Comparison of ENCODE assay signal across 8 cellular contexts in the genomic region with DNA sequence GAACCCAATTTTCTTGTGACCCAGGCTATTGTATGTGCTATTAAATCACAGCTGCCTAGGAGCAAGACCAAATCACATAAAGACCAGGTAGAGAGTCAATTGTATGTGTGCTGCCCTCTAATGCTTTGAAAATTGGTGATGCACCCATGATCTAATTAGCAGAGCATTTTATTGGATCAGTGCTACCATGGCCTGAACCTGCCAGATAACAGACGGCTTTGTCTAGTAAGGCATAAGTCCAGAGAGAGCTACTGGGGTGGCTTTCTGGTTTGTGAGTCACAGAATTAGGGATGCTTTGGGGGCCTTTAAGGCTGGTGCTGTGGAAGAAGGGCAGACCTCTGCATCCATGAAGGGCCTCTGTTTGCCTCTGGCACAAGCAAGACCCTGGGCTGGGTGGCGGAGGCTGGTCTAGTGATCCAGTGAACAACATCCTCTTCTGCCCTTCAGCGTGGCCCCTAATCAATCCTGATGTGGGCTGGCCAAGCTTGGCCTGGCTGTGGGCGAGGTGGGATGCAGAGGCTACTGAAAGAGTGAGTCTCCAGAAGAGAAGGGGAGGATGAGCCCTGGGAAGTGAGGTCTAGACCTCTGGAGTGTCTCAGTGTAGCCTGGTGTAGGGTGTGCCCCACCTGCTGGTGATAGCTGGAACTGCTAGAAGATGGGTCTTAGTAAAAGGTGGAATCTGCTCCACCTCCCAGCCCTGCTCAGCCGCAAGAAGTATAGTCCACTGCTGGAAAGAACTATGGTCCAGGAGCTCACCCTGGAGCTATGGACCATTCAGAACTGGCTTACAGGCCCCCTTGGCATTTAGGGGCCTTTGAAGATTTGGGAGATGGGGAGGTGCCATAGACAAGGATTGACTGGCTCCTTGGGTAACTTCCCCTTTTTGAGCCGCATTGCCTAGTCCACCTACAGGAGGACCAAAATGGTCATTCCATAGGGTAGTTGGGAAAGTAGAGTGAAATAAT. TPM values are rescaled to one million over a fixed set of nuclear protein-coding genes. Genes with fewer than 3 reads are reported as not detected.
A peak's percentile ranks its signal among the peaks of the same experiment; 100 is the strongest.
DNase-seq lines count a peak whose midpoint lies in the region; ATAC-seq and TF ChIP-seq lines count a peak whose summit lies in the region.

No MANE protein-coding gene starts in this region.

- TF ChIP-seq CTCF in GM23338 (conservative IDR thresholded peaks at IDR 0.05; ENCODE audit: low read depth in 2 of 2) (peak; percentile 73 to 95), kidney epithelial cell (IDR thresholded peaks at IDR 0.05; ENCODE audit: insufficient read depth, low read length, poor library complexity, severe bottlenecking) (peak; percentile 95)

- ATAC-seq in GM23338 (peak; percentile 87), HG03280 (IDR thresholded peaks at IDR 0.05; ENCODE audit: unreplicated experiment) (no peak)

- no peaks in the 10 kb centered on the region for H3K9me2 ChIP-seq in GM23338 (ENCODE audit: insufficient read depth)

- H3K36me3 ChIP-seq in GM23338 (ENCODE audit: insufficient read depth) (no peaks in the 10 kb centered on the region), kidney epithelial cell (ENCODE audit: control insufficient read depth, insufficient read depth, low read length) (no peaks in the 10 kb centered on the region)

- H3K4me3 ChIP-seq in GM23338 (no peak overlapping the region), kidney epithelial cell (ENCODE audit: low read depth, low read length) (no peak overlapping the region)

- H4K20me1 ChIP-seq in GM23338 (replicated peaks; ENCODE audit: insufficient read depth): no peaks in the 10 kb centered on the region

- peaks cover 9% of the 10 kb centered on the region for H3K27me3 Mint-ChIP-seq in GM23338 (ENCODE audit: insufficient read depth, low read depth, poor library complexity)

- H3K36me3 Mint-ChIP-seq in GM23338 (ENCODE audit: low read depth): no peaks in the 10 kb centered on the region; the same call in 2 of the 3 replicates

- DNase-seq in AG08396 (ENCODE audit: low spot score) (peak; percentile 88), GM23338 (ENCODE audit: low spot score) (peak; percentile 89), NCI-H226 (peak; percentile 28), kidney epithelial cell (ENCODE audit: low read depth) (peak; percentile 32)
- peak; percentile 46 for DNase-seq in activated CD4-positive, CD25-positive, alpha-beta regulatory T cell treated with anti-CD3 and anti-CD28 coated beads, Interleukin-2, amount 50 U/mL, for 16 hours (ENCODE audit: low read depth, low spot score)
- peak; percentile 48 for DNase-seq in central memory CD4-positive, alpha-beta T cell
- DNase-seq in stimulated activated CD4-positive, alpha-beta T cell treated with anti-CD3 and anti-CD28 coated beads, Interleukin-1b, Interleukin-23, amount 100 ng/mL, for 48 hours: peak; percentile 71

- no peaks in the 10 kb centered on the region for H3K79me2 ChIP-seq in GM23338 (replicated peaks; ENCODE audit: insufficient read depth)

- H3K27me3 ChIP-seq in GM23338 (ENCODE audit: insufficient read depth): no peaks in the 10 kb centered on the region
- no peaks in the 10 kb centered on the region for H3K27me3 ChIP-seq in kidney epithelial cell (ENCODE audit: control insufficient read depth, insufficient read depth, low read length)

- no peak overlapping the region for H3K27ac Mint-ChIP-seq in GM23338

- H2AFZ ChIP-seq in GM23338: no peak overlapping the region

- H3K4me1 Mint-ChIP-seq in GM23338: peaks cover 6% of the 10 kb centered on the region

- H3K4me3 Mint-ChIP-seq in GM23338: no peak overlapping the region

- no peaks in the 10 kb centered on the region for H3F3A ChIP-seq in GM23338 (replicated peaks; ENCODE audit: low read depth)

- no peaks in the 10 kb centered on the region; the same call in 2 of the 3 replicates for H3K9me3 Mint-ChIP-seq in GM23338

- no peaks in the 10 kb centered on the region for H3K4me1 ChIP-seq in GM23338 (ENCODE audit: insufficient read depth)

- no peak overlapping the region for H3K27ac ChIP-seq in GM23338 (ENCODE audit: low read depth)

- H3K4me2 ChIP-seq in GM23338: no peak overlapping the region

TF ChIP-seq in GM23338, 12 proteins besides CTCF, POLR2A, EP300 and RAD21:
- TF ChIP-seq POLR2AphosphoS5 (IDR thresholded peaks at IDR 0.05; ENCODE audit: low read depth) (no peak), ZNF331 (CRISPR knock-in tag; IDR thresholded peaks at IDR 0.05; ENCODE audit: low read depth) (no peak), STAT1 (IDR thresholded peaks at IDR 0.05; ENCODE audit: unreplicated experiment) (no peak)
- TF ChIP-seq, protein P1, sequence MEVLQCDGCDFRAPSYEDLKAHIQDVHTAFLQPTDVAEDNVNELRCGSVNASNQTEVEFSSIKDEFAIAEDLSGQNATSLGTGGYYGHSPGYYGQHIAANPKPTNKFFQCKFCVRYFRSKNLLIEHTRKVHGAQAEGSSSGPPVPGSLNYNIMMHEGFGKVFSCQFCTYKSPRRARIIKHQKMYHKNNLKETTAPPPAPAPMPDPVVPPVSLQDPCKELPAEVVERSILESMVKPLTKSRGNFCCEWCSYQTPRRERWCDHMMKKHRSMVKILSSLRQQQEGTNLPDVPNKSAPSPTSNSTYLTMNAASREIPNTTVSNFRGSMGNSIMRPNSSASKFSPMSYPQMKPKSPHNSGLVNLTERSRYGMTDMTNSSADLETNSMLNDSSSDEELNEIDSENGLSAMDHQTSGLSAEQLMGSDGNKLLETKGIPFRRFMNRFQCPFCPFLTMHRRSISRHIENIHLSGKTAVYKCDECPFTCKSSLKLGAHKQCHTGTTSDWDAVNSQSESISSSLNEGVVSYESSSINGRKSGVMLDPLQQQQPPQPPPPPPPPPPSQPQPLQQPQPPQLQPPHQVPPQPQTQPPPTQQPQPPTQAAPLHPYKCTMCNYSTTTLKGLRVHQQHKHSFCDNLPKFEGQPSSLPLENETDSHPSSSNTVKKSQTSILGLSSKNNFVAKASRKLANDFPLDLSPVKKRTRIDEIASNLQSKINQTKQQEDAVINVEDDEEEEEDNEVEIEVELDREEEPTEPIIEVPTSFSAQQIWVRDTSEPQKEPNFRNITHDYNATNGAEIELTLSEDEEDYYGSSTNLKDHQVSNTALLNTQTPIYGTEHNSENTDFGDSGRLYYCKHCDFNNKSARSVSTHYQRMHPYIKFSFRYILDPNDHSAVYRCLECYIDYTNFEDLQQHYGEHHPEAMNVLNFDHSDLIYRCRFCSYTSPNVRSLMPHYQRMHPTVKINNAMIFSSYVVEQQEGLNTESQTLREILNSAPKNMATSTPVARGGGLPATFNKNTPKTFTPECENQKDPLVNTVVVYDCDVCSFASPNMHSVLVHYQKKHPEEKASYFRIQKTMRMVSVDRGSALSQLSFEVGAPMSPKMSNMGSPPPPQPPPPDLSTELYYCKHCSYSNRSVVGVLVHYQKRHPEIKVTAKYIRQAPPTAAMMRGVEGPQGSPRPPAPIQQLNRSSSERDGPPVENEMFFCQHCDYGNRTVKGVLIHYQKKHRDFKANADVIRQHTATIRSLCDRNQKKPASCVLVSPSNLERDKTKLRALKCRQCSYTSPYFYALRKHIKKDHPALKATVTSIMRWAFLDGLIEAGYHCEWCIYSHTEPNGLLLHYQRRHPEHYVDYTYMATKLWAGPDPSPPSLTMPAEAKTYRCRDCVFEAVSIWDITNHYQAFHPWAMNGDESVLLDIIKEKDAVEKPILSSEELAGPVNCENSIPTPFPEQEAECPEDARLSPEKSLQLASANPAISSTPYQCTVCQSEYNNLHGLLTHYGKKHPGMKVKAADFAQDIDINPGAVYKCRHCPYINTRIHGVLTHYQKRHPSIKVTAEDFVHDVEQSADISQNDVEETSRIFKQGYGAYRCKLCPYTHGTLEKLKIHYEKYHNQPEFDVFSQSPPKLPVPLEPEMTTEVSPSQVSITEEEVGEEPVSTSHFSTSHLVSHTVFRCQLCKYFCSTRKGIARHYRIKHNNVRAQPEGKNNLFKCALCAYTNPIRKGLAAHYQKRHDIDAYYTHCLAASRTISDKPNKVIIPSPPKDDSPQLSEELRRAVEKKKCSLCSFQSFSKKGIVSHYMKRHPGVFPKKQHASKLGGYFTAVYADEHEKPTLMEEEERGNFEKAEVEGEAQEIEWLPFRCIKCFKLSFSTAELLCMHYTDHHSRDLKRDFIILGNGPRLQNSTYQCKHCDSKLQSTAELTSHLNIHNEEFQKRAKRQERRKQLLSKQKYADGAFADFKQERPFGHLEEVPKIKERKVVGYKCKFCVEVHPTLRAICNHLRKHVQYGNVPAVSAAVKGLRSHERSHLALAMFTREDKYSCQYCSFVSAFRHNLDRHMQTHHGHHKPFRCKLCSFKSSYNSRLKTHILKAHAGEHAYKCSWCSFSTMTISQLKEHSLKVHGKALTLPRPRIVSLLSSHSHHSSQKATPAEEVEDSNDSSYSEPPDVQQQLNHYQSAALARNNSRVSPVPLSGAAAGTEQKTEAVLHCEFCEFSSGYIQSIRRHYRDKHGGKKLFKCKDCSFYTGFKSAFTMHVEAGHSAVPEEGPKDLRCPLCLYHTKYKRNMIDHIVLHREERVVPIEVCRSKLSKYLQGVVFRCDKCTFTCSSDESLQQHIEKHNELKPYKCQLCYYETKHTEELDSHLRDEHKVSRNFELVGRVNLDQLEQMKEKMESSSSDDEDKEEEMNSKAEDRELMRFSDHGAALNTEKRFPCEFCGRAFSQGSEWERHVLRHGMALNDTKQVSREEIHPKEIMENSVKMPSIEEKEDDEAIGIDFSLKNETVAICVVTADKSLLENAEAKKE (CRISPR knock-in tag; IDR thresholded peaks at IDR 0.05): no peak

RNA-seq across cellular contexts. Expression of a gene that starts 36.7 kb away (rescaled TPM):
- 26.9 and 32.6 TPM in 2 replicates for total RNA-seq in GM23338 (2014; rRNA removed; shearing (Covaris generic))
- polyA plus RNA-seq in GM23338 (2016; fragmentation: Nextera tagmentation; extraction: Ambion mirVana): 14.6 and 15.8 TPM in 2 replicates
- 30.1 and 32.9 TPM in 2 replicates for total RNA-seq in kidney epithelial cell

RNA-seq across cellular contexts. Expression of a gene that starts 45.0 kb away (rescaled TPM):
- 33.1 and 48.7 TPM in 2 replicates for total RNA-seq in GM23338 (2014; rRNA removed; shearing (Covaris generic))
- polyA plus RNA-seq in GM23338 (2016; fragmentation: Nextera tagmentation; extraction: Ambion mirVana): 24.1 and 29.9 TPM in 2 replicates
- total RNA-seq in kidney epithelial cell: 25.0 and 28.0 TPM in 2 replicates

Comparison
In these comparisons a context has a peak if more than half of its experiments do, and no peak if none do; other contexts are left out.
1. DNase-seq: peak in every context shown above with its lines; median percentile 89 in GM23338; 88 in AG08396; 71 in stimulated activated CD4-positive, alpha-beta T cell treated with anti-CD3 and anti-CD28 coated beads, Interleukin-1b, Interleukin-23, amount 100 ng/mL, for 48 hours; 48 in central memory CD4-positive, alpha-beta T cell; 46 in activated CD4-positive, CD25-positive, alpha-beta regulatory T cell treated with anti-CD3 and anti-CD28 coated beads, Interleukin-2, amount 50 U/mL, for 16 hours; 32 in kidney epithelial cell; 28 in NCI-H226.